ENCODE assay signal across 19 cellular contexts in genomic region chr4:7009591-7009990, GRCh38. TPM values are rescaled to one million over a fixed set of nuclear protein-coding genes. Genes with fewer than 3 reads are reported as not detected.
DNase-seq lines count a peak whose midpoint lies in the region; ATAC-seq and TF ChIP-seq lines count a peak whose summit lies in the region.
"Had no signal": no experiment of that assay in that cellular context is flagged by ENCODE, and none has a peak within 500 bp of the region (broad histone marks: within the 10 kb centered on the region; RNA-seq: fewer than 3 reads in every experiment).

No MANE protein-coding gene starts in this region.

- H3K36me3 ChIP-seq in heart left ventricle (peaks cover 0 to 99% (median 85%) of the 10 kb centered on the region in 9 donors), skeletal muscle tissue (ENCODE audit: control insufficient read depth in 3 of 3, insufficient read depth in 3 of 3, low read length in 3 of 3) (peaks cover 17 to 36% (median 35%) of the 10 kb centered on the region in 3 donors)
- H3K36me3 ChIP-seq: SJSA1 had no signal

- TF ChIP-seq POLR2A in heart left ventricle (IDR thresholded peaks at IDR 0.05): no peak

- H3K9ac ChIP-seq in skeletal muscle tissue (ENCODE audit: low read depth in 1 of 3, low read length in 3 of 3): peak overlapping the region in 2 of 3 donors; percentile 5 to 65
- H3K9ac ChIP-seq: BLaER1 had no signal

- DNase-seq in heart left ventricle (no peak), left cardiac atrium (no peak), inferior parietal cortex (ENCODE audit: extremely low spot score) (peak; percentile 25), NCI-H2081 (lab: John Stamatoyannopoulos, UW) (no peak), NCI-H510A (lab: John Stamatoyannopoulos, UW) (no peak)
- DNase-seq: CD4-positive, CD25-positive, alpha-beta regulatory T cell; DMS153; DND-41; NCI-H1048; NCI-H1417; NCI-H1694 treated with DMSO at 0.1 percent for 48 hours; NCI-H524 treated with DMSO at 0.1 percent for 48 hours; NCI-H774; PC-3 had no signal

- ATAC-seq in heart left ventricle (peak; percentile 14 to 74 (median 60)), left cardiac atrium (no peak), GM18520 (IDR thresholded peaks at IDR 0.05; ENCODE audit: unreplicated experiment) (no peak)
- ATAC-seq: PC-3 had no signal

- H3K27ac ChIP-seq in heart left ventricle (peak overlapping the region in 2 of 12 donors; percentile 35 to 36), skeletal muscle tissue (ENCODE audit: low read depth, low read length) (peak overlapping the region; percentile 57)
- H3K27ac ChIP-seq: BLaER1, HL-60, SJSA1 had no signal

- 50 to 71% (median 65%) methylated on average over 5 of the region's 5 CpGs for WGBS in heart left ventricle, 4 donors

- H3K27me3 ChIP-seq in heart left ventricle (no peaks in the 10 kb centered on the region), skeletal muscle tissue (ENCODE audit: control insufficient read depth in 3 of 3, insufficient read depth in 3 of 3, low read length in 3 of 3) (no peaks in the 10 kb centered on the region)
- H3K27me3 ChIP-seq: BLaER1, SJSA1 had no signal

- H3K9me3 ChIP-seq in heart left ventricle: no peaks in the 10 kb centered on the region
- H3K9me3 ChIP-seq in skeletal muscle tissue (ENCODE audit: control insufficient read depth in 3 of 3, low read length in 3 of 3): no peaks in the 10 kb centered on the region
- H3K9me3 ChIP-seq: BLaER1, SJSA1 had no signal

- intact Hi-C loops in heart left ventricle (cut with DNase I) (no loop called here), left cardiac atrium (cut with DNase I) (no loop called here)

- H3K4me3 ChIP-seq in heart left ventricle: no peak overlapping the region
- H3K4me3 ChIP-seq in skeletal muscle tissue (ENCODE audit: low read length in 3 of 3): peak overlapping the region in 1 of 3 donors; percentile 5
- H3K4me3 ChIP-seq: BLaER1, SJSA1 had no signal

- no peak for TF ChIP-seq CTCF in heart left ventricle (IDR thresholded peaks at IDR 0.05)

- peaks cover 0 to 11% (median 3%) of the 10 kb centered on the region in 12 donors for H3K4me1 ChIP-seq in heart left ventricle
- H3K4me1 ChIP-seq in skeletal muscle tissue (ENCODE audit: control insufficient read depth in 3 of 3, insufficient read depth in 3 of 3, low read length in 3 of 3): peaks cover 10 to 36% (median 20%) of the 10 kb centered on the region in 3 donors
- H3K4me1 ChIP-seq: SJSA1 had no signal

RNA-seq across cellular contexts. Expression of gene TADA2B, which starts 33.6 kb away (rescaled TPM):
- 10 to 100 TPM; 24.5 to 40.2 (median 30.8) TPM for total RNA-seq in heart left ventricle
- 10 to 100 TPM; 15.3 to 31.9 TPM for polyA plus RNA-seq in heart left ventricle
- total RNA-seq in left cardiac atrium: 10 to 100 TPM; 23.2 to 30.7 TPM
- total RNA-seq in skeletal muscle tissue: 19.3 TPM

RNA-seq across cellular contexts. Expression of gene GRPEL1, which starts 58.3 kb away (rescaled TPM):
- 10 to 100 TPM; 38.6 to 68.1 (median 55.4) TPM for total RNA-seq in heart left ventricle
- polyA plus RNA-seq in heart left ventricle: 10 to 100 TPM; 43.7 to 70.8 TPM
- total RNA-seq in left cardiac atrium: 10 to 100 TPM; 35.6 to 46.1 TPM
- total RNA-seq in skeletal muscle tissue: 19.3 TPM

Comparison
In these comparisons a context has a peak if more than half of its experiments do, and no peak if none do; other contexts are left out.
1. ATAC-seq: peak in heart left ventricle (4 of 4); none in left cardiac atrium (0 of 2) and GM18520 (single experiment).